Comparison of ENCODE assay signal across 8 cellular contexts in the genomic region with DNA sequence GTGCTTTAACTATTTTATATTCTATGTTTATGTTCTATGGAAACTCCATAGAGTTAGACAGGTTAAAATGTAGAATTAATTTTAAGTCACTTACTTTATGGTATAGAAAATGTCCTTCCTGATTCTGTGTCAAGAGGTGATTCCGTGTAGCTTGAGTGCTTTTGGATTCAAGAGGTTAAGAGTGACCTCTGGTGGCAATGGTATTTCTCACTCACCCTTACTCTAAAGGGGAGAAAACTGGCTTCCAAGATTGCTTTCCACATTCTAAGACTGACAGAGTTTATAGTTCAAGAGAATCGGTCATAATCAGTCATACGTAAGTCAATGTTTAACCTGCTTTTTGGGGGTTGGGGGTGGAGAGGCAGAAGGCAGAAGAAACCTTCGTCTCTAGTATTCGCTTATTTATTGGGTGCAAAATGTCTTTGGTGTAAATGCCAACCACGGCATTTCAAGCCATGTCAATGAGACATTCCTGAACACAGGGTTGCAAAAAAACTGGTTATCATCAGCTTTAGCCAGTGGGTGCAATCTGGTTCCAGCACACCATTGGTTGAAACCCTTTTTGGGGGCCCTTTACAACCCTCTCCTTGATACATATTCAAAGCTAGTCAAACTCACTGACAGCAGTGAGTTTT.
DNase-seq lines count a peak whose midpoint lies in the region; ATAC-seq and TF ChIP-seq lines count a peak whose summit lies in the region.

No MANE protein-coding gene starts in this region.

- H3K4me1 ChIP-seq in tibial artery, result no peaks in the 10 kb centered on the region

- no peaks in the 10 kb centered on the region for H3K9me3 ChIP-seq in tibial artery

- peak; percentile 88 for ATAC-seq in HG02852 (IDR thresholded peaks at IDR 0.05; ENCODE audit: unreplicated experiment)

- intact Hi-C loops in tibial artery (cut with DNase I; ENCODE audit: low total_unique reads), result loop anchor here (10.0 kb wide), 1 partner anchor 82 kb away; no protein-coding TSS in a partner anchor

- H3K27me3 ChIP-seq in tibial artery, result no peaks in the 10 kb centered on the region

- no peaks in the 10 kb centered on the region for H3K36me3 ChIP-seq in tibial artery

- peak; percentile 4 to 48 for DNase-seq in SHP77 (lab: John Stamatoyannopoulos, UW)
- DNase-seq in SHP77 treated with DMSO at 0.1 percent for 48 hours (lab: John Stamatoyannopoulos, UW), result no peak
- DNase-seq in NCI-H1930 (lab: John Stamatoyannopoulos, UW), result peak; percentile 1 to 12
- peak; percentile 74 for DNase-seq in astrocyte of the hippocampus (ENCODE audit: low read depth, low spot score)
- DNase-seq in iPS-NIHi7 (ENCODE audit: extremely low spot score), result peak; percentile 59
- DNase-seq in tibial artery, result no peak
- DNase-seq in cerebellar nuclear complex (lab: John Stamatoyannopoulos, UW), result no peak

- peak; percentile 70 to 75 for TF ChIP-seq CTCF in tibial artery (IDR thresholded peaks at IDR 0.05)

- no peak overlapping the region for H3K27ac ChIP-seq in tibial artery

- H3K4me3 ChIP-seq in tibial artery, result no peak overlapping the region

Comparison
In these comparisons a context has a peak if more than half of its experiments do, and no peak if none do; other contexts are left out.
1. DNase-seq: peak in SHP77 (2 of 2), NCI-H1930 (2 of 2), astrocyte of the hippocampus (single experiment) and iPS-NIHi7 (single experiment); none in SHP77 treated with DMSO at 0.1 percent for 48 hours (single experiment), tibial artery (0 of 2) and cerebellar nuclear complex (0 of 2).